In the genomic region with DNA sequence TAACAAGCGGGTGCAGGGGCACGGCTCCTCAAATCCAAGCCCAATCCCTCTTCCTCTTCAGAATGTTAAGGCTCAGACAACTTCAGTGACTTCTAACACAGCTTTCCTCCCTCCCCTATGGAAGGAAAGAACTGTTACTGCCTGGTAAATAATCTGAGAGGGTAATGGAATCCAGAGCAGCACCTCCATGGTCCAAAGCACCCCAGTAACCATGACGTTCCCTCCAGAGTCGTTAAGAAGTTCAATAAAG, we compare ENCODE assay signal across 8 cellular contexts. TPM values are rescaled to one million over a fixed set of nuclear protein-coding genes. Genes with fewer than 3 reads are reported as not detected.
DNase-seq lines count a peak whose midpoint lies in the region; ATAC-seq and TF ChIP-seq lines count a peak whose summit lies in the region.

No MANE protein-coding gene starts in this region.

- H3K4me1 Mint-ChIP-seq in GM23338 (peaks cover 48% of the 10 kb centered on the region), WTC11 (peaks cover 35% of the 10 kb centered on the region)

- peaks cover 12% of the 10 kb centered on the region for H3F3A ChIP-seq in GM23338 (replicated peaks; ENCODE audit: low read depth)

- H3K36me3 ChIP-seq in GM23338 (ENCODE audit: insufficient read depth) (no peaks in the 10 kb centered on the region), skeletal muscle tissue (ENCODE audit: control insufficient read depth in 3 of 3, insufficient read depth in 3 of 3, low read length in 3 of 3) (peaks cover 0 to 3% (median 3%) of the 10 kb centered on the region in 3 donors)

- H3K27ac Mint-ChIP-seq in GM23338 (peak overlapping the region; percentile 96), WTC11 (peak overlapping the region; percentile 85)

- H3K27me3 Mint-ChIP-seq in GM23338 (ENCODE audit: insufficient read depth, low read depth, poor library complexity) = peaks cover 15% of the 10 kb centered on the region
- H3K27me3 Mint-ChIP-seq in WTC11 (ENCODE audit: low read depth) = no peaks in the 10 kb centered on the region

- H3K9me3 Mint-ChIP-seq in GM23338 = peaks cover 3% of the 10 kb centered on the region; the same call in 2 of the 3 replicates
- no peaks in the 10 kb centered on the region for H3K9me3 Mint-ChIP-seq in WTC11

- peak overlapping the region; percentile 98 for H3K4me3 ChIP-seq in GM23338
- peak overlapping the region; percentile 92 for H3K4me3 ChIP-seq in right cardiac atrium (ENCODE audit: low read length)
- peak overlapping the region; percentile 86 to 90 (median 90) for H3K4me3 ChIP-seq in skeletal muscle tissue (ENCODE audit: low read length in 3 of 3)

- H3K36me3 Mint-ChIP-seq in GM23338 (ENCODE audit: low read depth) (no peaks in the 10 kb centered on the region), WTC11 (no peaks in the 10 kb centered on the region)

- peak overlapping the region; percentile 91; the same call in 1 of the 2 replicates for H2AFZ ChIP-seq in GM23338

- H3K9ac ChIP-seq in skeletal muscle tissue (ENCODE audit: low read depth in 1 of 3, low read length in 3 of 3) = peak overlapping the region; percentile 83 to 96 (median 90)

- H3K4me1 ChIP-seq in GM23338 (ENCODE audit: insufficient read depth) = peaks cover 14% of the 10 kb centered on the region
- peaks cover 17% of the 10 kb centered on the region for H3K4me1 ChIP-seq in right cardiac atrium (ENCODE audit: control insufficient read depth, insufficient read depth, low read length)
- peaks cover 52 to 62% (median 58%) of the 10 kb centered on the region in 3 donors for H3K4me1 ChIP-seq in skeletal muscle tissue (ENCODE audit: control insufficient read depth in 3 of 3, insufficient read depth in 3 of 3, low read length in 3 of 3)

- TF ChIP-seq CTCF in GM23338 (conservative IDR thresholded peaks at IDR 0.05; ENCODE audit: low read depth in 2 of 2) (no peak), WTC11 (IDR thresholded peaks at IDR 0.05) (no peak)

- H3K27ac ChIP-seq in GM23338 (ENCODE audit: low read depth) = peak overlapping the region; percentile 93
- H3K27ac ChIP-seq in right cardiac atrium (ENCODE audit: low read length) = peak overlapping the region; percentile 97
- H3K27ac ChIP-seq in skeletal muscle tissue (ENCODE audit: low read depth, low read length) = peak overlapping the region; percentile 92

- peak overlapping the region; percentile 92 for H3K4me3 Mint-ChIP-seq in GM23338
- peak overlapping the region; percentile 84 for H3K4me3 Mint-ChIP-seq in WTC11

- ATAC-seq in GM23338 (no peak), WTC11 (no peak), right cardiac atrium (no peak)

- H3K4me2 ChIP-seq in GM23338 = peak overlapping the region; percentile 98

- CTCF ChIA-PET in WTC11 (lab: Charles Lee) = interaction anchor here (1.1 to 1.7 kb wide), 5 partner anchors 9 to 522 kb away, joined by 3 to 6 read pairs (median 5); no protein-coding TSS in a partner anchor

- H3K27me3 ChIP-seq in GM23338 (ENCODE audit: insufficient read depth) (no peaks in the 10 kb centered on the region), right cardiac atrium (ENCODE audit: control insufficient read depth, insufficient read depth) (no peaks in the 10 kb centered on the region), skeletal muscle tissue (ENCODE audit: control insufficient read depth in 3 of 3, insufficient read depth in 3 of 3, low read length in 3 of 3) (no peaks in the 10 kb centered on the region)

- H3K79me2 ChIP-seq in GM23338 (replicated peaks; ENCODE audit: insufficient read depth) = peaks cover 55% of the 10 kb centered on the region

- no peaks in the 10 kb centered on the region for H4K20me1 ChIP-seq in GM23338 (replicated peaks; ENCODE audit: insufficient read depth)

- intact Hi-C loops in right cardiac atrium (cut with DNase I) = no loop called here

- DNase-seq in GM23338 (ENCODE audit: low spot score) (no peak), WTC11 (ENCODE audit: low spot score) (no peak), right cardiac atrium (no peak), dermis blood vessel endothelial cell (no peak), midbrain (lab: John Stamatoyannopoulos, UW) (no peak), MV-4-11 (lab: John Stamatoyannopoulos, UW) (no peak)
- DNase-seq in stimulated activated CD8-positive, alpha-beta memory T cell treated with anti-CD3 and anti-CD28 coated beads, Interleukin-4, amount 100 ng/mL, for 48 hours = no peak

- H3K9me3 ChIP-seq in right cardiac atrium (ENCODE audit: control insufficient read depth, low read length) = no peaks in the 10 kb centered on the region
- no peaks in the 10 kb centered on the region for H3K9me3 ChIP-seq in skeletal muscle tissue (ENCODE audit: control insufficient read depth in 3 of 3, low read length in 3 of 3)

- 11% methylated on average over 4 of the region's 4 CpGs for WGBS in right cardiac atrium

- H3K9me2 ChIP-seq in GM23338 (ENCODE audit: insufficient read depth) = no peaks in the 10 kb centered on the region

- POLR2A ChIA-PET in WTC11 (lab: Charles Lee) = interaction anchor here (0.5 kb wide), 1 partner anchor 138 kb away, joined by 3 read pairs; no protein-coding TSS in a partner anchor

TF ChIP-seq in GM23338, 12 proteins besides CTCF, POLR2A, EP300 and RAD21 (continues in another document):
- TF ChIP-seq JUNB (IDR thresholded peaks at IDR 0.05; ENCODE audit: unreplicated experiment) (no peak), ZNF331 (CRISPR knock-in tag; IDR thresholded peaks at IDR 0.05; ENCODE audit: low read depth) (no peak)
- TF ChIP-seq, protein P1, sequence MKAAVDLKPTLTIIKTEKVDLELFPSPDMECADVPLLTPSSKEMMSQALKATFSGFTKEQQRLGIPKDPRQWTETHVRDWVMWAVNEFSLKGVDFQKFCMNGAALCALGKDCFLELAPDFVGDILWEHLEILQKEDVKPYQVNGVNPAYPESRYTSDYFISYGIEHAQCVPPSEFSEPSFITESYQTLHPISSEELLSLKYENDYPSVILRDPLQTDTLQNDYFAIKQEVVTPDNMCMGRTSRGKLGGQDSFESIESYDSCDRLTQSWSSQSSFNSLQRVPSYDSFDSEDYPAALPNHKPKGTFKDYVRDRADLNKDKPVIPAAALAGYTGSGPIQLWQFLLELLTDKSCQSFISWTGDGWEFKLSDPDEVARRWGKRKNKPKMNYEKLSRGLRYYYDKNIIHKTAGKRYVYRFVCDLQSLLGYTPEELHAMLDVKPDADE (IDR thresholded peaks at IDR 0.05) = no peak

TF ChIP-seq in WTC11, 78 proteins besides CTCF, POLR2A, EP300 and RAD21 (continues in another document):
- TF ChIP-seq NR2C2 (CRISPR knock-in tag; IDR thresholded peaks at IDR 0.05) (no peak), FOXJ3 (CRISPR knock-in tag; IDR thresholded peaks at IDR 0.05; ENCODE audit: borderline replicate concordance) (no peak), IRF2 (CRISPR knock-in tag; IDR thresholded peaks at IDR 0.05; ENCODE audit: borderline replicate concordance, low read depth) (no peak), MYBL2 (CRISPR knock-in tag; IDR thresholded peaks at IDR 0.05) (no peak), GTF2I (CRISPR knock-in tag; conservative IDR thresholded peaks at IDR 0.05) (no peak), RELA (CRISPR knock-in tag; IDR thresholded peaks at IDR 0.05; ENCODE audit: borderline replicate concordance) (no peak), TCF7 (CRISPR knock-in tag; IDR thresholded peaks at IDR 0.05; ENCODE audit: low read depth) (no peak), MXD4 (CRISPR knock-in tag; IDR thresholded peaks at IDR 0.05; ENCODE audit: borderline replicate concordance) (no peak), GRHL2 (CRISPR knock-in tag; IDR thresholded peaks at IDR 0.05; ENCODE audit: insufficient replicate concordance, severe bottlenecking) (no peak), NR3C1 (CRISPR knock-in tag; conservative IDR thresholded peaks at IDR 0.05; ENCODE audit: low read depth) (no peak), ZNF317 (CRISPR knock-in tag; IDR thresholded peaks at IDR 0.05; ENCODE audit: borderline replicate concordance, low read depth) (no peak)
- TF ChIP-seq, protein P2, sequence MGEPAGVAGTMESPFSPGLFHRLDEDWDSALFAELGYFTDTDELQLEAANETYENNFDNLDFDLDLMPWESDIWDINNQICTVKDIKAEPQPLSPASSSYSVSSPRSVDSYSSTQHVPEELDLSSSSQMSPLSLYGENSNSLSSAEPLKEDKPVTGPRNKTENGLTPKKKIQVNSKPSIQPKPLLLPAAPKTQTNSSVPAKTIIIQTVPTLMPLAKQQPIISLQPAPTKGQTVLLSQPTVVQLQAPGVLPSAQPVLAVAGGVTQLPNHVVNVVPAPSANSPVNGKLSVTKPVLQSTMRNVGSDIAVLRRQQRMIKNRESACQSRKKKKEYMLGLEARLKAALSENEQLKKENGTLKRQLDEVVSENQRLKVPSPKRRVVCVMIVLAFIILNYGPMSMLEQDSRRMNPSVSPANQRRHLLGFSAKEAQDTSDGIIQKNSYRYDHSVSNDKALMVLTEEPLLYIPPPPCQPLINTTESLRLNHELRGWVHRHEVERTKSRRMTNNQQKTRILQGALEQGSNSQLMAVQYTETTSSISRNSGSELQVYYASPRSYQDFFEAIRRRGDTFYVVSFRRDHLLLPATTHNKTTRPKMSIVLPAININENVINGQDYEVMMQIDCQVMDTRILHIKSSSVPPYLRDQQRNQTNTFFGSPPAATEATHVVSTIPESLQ (CRISPR knock-in tag; IDR thresholded peaks at IDR 0.05) = no peak

RNA-seq across cellular contexts. Expression of a gene that starts 1.0 kb away (rescaled TPM):
- total RNA-seq in GM23338 (2014; rRNA removed; shearing (Covaris generic)) = 105 and 123 TPM in 2 replicates
- polyA plus RNA-seq in GM23338 (2016; fragmentation: Nextera tagmentation; extraction: Ambion mirVana) (16.6 and 17.6 TPM in 2 replicates), right cardiac atrium (94.9 TPM)
- total RNA-seq in WTC11 (2021) (156 to 174 TPM (median 161 TPM) in 3 replicates), right cardiac atrium (100 to 1,000 TPM; 119 to 131 (median 125) TPM), skeletal muscle tissue (91.3 TPM), dermis blood vessel endothelial cell (37.3 and 45.8 TPM in 2 replicates)

RNA-seq across cellular contexts. Expression of a gene that starts 57.7 kb away (rescaled TPM):
- total RNA-seq in GM23338 (2014; rRNA removed; shearing (Covaris generic)) = 0.39 and 7.1 TPM in 2 replicates
- 2.2 and 3.3 TPM in 2 replicates for polyA plus RNA-seq in GM23338 (2016; fragmentation: Nextera tagmentation; extraction: Ambion mirVana)
- 0.83 to 2.4 TPM (median 1.9 TPM) in 3 replicates for total RNA-seq in WTC11 (2021)
- total RNA-seq in right cardiac atrium = under 1 TPM; 0.23 to 0.41 (median 0.30) TPM
- polyA plus RNA-seq in right cardiac atrium = 0.25 TPM
- not detected for total RNA-seq in skeletal muscle tissue
- 0.09 and 0.34 TPM in 2 replicates for total RNA-seq in dermis blood vessel endothelial cell
